In genomic region chr6:46848684-46849360, GRCh38 we compare ENCODE assay signal across 1 cellular context.
TF ChIP-seq lines count a peak whose summit lies in the region.

No MANE protein-coding gene starts in this region.

TF ChIP-seq in SK-N-SH treated with all-trans-retinoic acid at 6 μM for 48 hours, 23 proteins besides CTCF, POLR2A, EP300 and RAD21 (continued from another document):
- no peak for TF ChIP-seq POU6F1 (CRISPR knock-in tag; IDR thresholded peaks at IDR 0.05; ENCODE audit: borderline replicate concordance, low read depth)
- no peak for TF ChIP-seq ARNTL (CRISPR knock-in tag; IDR thresholded peaks at IDR 0.05; ENCODE audit: borderline replicate concordance, low read depth)
- TF ChIP-seq SNAI2 (CRISPR knock-in tag; IDR thresholded peaks at IDR 0.05): no peak
- no peak for TF ChIP-seq ZFP30 (CRISPR knock-in tag; IDR thresholded peaks at IDR 0.05)
- TF ChIP-seq GLIS3 (CRISPR knock-in tag; IDR thresholded peaks at IDR 0.05): no peak
- TF ChIP-seq, protein P1, sequence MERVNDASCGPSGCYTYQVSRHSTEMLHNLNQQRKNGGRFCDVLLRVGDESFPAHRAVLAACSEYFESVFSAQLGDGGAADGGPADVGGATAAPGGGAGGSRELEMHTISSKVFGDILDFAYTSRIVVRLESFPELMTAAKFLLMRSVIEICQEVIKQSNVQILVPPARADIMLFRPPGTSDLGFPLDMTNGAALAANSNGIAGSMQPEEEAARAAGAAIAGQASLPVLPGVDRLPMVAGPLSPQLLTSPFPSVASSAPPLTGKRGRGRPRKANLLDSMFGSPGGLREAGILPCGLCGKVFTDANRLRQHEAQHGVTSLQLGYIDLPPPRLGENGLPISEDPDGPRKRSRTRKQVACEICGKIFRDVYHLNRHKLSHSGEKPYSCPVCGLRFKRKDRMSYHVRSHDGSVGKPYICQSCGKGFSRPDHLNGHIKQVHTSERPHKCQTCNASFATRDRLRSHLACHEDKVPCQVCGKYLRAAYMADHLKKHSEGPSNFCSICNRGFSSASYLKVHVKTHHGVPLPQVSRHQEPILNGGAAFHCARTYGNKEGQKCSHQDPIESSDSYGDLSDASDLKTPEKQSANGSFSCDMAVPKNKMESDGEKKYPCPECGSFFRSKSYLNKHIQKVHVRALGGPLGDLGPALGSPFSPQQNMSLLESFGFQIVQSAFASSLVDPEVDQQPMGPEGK (CRISPR knock-in tag; IDR thresholded peaks at IDR 0.05; ENCODE audit: borderline replicate concordance): no peak
- TF ChIP-seq ZFP3 (CRISPR knock-in tag; IDR thresholded peaks at IDR 0.05): no peak
- no peak for TF ChIP-seq ZC3H10 (CRISPR knock-in tag; IDR thresholded peaks at IDR 0.05)
TF ChIP-seq in SK-N-SH treated with all-trans-retinoic acid at 6 μM for 48 hours: peak in this region for 0.
